Comparison of ENCODE assay signal across 35 cellular contexts in the genomic region with DNA sequence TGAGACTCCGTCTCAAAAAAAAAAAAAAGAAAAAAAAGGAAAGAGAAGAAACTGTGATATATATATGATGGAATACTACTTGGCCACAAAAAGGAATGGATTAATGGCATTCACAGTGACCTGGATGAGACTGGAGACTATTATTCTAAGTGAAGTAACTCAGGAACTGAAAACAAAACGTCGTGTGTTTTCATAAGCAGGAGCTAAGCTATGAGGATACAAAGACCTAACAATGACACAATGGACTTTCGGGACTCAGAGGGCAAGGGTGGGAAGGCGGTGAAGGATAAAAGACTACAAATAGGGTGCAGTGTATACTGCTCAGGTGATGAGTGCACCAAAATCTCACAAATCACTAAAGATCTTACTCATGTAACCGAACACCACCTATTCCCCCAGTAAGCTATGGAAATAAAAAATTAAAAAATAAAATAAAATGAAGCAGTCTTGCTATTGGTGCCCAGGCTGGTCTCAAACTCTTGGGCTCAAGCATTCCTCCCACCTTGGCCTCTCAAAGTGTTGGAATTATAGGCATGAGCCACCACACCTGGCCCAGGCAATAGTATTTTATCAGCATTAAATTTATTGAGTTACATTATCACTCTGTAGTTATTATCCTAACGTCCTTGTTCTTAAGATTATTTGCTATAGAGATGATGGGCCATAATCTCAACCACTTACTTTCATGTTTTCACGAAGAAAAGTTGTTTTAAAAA.
"Had no signal": no experiment of that assay in that cellular context is flagged by ENCODE, and none has a peak within 500 bp of the region (broad histone marks: within the 10 kb centered on the region; RNA-seq: fewer than 3 reads in every experiment).

No MANE protein-coding gene starts in this region.

- H3K36me3 ChIP-seq: Peyer's patch had no signal

- DNase-seq: activated B cell treated with CpG ODN at 0.5 μM for 24 hours; activated CD4-positive, alpha-beta memory T cell treated with anti-CD3 and anti-CD28 coated beads, Interleukin-2, amount 10 ng/mL, durations not matched to agents 7 days and 5 days; activated CD4-positive, alpha-beta T cell treated with anti-CD3 and anti-CD28 coated beads for 4 hours; activated CD4-positive, alpha-beta T cell treated with anti-CD3 and anti-CD28 coated beads, Interleukin-2, amount 50 U/mL, for 1 hour; activated CD4-positive, CD25-positive, alpha-beta regulatory T cell treated with anti-CD3 and anti-CD28 coated beads, Interleukin-2, amount 50 U/mL, for 72 hours; activated CD8-positive, alpha-beta memory T cell treated with anti-CD3 and anti-CD28 coated beads for 24 hours; activated CD8-positive, alpha-beta memory T cell treated with anti-CD3 and anti-CD28 coated beads, Interleukin-2, amount 10 ng/mL, durations not matched to agents 7 days and 5 days; activated CD8-positive, alpha-beta memory T cell treated with anti-CD3 and anti-CD28 coated beads, Interleukin-2, amount 50 U/mL, for 48 hours; activated effector memory CD4-positive, alpha-beta T cell treated with Interleukin-2 at 50 U/mL for 16 hours; activated naive CD4-positive, alpha-beta T cell treated with anti-CD3 and anti-CD28 coated beads, Interleukin-2, amount 10 ng/mL, durations not matched to agents 7 days and 5 days; activated naive CD8-positive, alpha-beta T cell treated with anti-CD3 and anti-CD28 coated beads, Interleukin-2, amount 50 U/mL, for 24 hours; activated T-cell treated with anti-CD3 and anti-CD28 coated beads, Interleukin-2, amount 50 U/mL, for 48 hours; anterior cingulate cortex; Karpas-422; KBM-7; NCI-H1105 treated with DMSO at 0.1 percent for 48 hours; NCI-H1436; NCI-H1694; NCI-H1930; NCI-H2081 treated with DMSO at 0.1 percent for 48 hours; NCI-H226; NCI-H446 treated with DMSO at 0.1 percent for 48 hours; NCI-H524; NCI-H69; PC-3; Peyer's patch; RPMI8226; SIG-M5; SW 1271; T-helper 1 cell; T-helper 2 cell; T-helper 9 cell had no signal

- H3K4me3 Mint-ChIP-seq: activated B cell treated with CpG ODN at 0.5 μM for 24 hours; activated CD4-positive, alpha-beta memory T cell treated with anti-CD3 and anti-CD28 coated beads, Interleukin-2, amount 10 ng/mL, durations not matched to agents 7 days and 5 days; activated CD8-positive, alpha-beta memory T cell treated with anti-CD3 and anti-CD28 coated beads, Interleukin-2, amount 10 ng/mL, durations not matched to agents 7 days and 5 days; activated naive CD4-positive, alpha-beta T cell treated with anti-CD3 and anti-CD28 coated beads, Interleukin-2, amount 10 ng/mL, durations not matched to agents 7 days and 5 days; activated naive CD8-positive, alpha-beta T cell; activated naive CD8-positive, alpha-beta T cell treated with anti-CD3 and anti-CD28 coated beads, Interleukin-2, amount 50 U/mL, for 24 hours; brain had no signal

- ATAC-seq: activated CD8-positive, alpha-beta memory T cell treated with anti-CD3 and anti-CD28 coated beads, Interleukin-2, amount 10 ng/mL, durations not matched to agents 7 days and 5 days; activated naive CD8-positive, alpha-beta T cell treated with anti-CD3 and anti-CD28 coated beads, Interleukin-2, amount 50 U/mL, for 24 hours; PC-3 had no signal

- H3K27ac ChIP-seq: Peyer's patch, VCaP had no signal

- H3K9me3 ChIP-seq: Peyer's patch had no signal

- H3K27me3 Mint-ChIP-seq: activated B cell treated with CpG ODN at 0.5 μM for 24 hours; activated naive CD8-positive, alpha-beta T cell treated with anti-CD3 and anti-CD28 coated beads, Interleukin-2, amount 50 U/mL, for 24 hours had no signal

- H3K4me1 Mint-ChIP-seq: activated CD4-positive, alpha-beta memory T cell treated with anti-CD3 and anti-CD28 coated beads, Interleukin-2, amount 10 ng/mL, durations not matched to agents 7 days and 5 days; activated CD8-positive, alpha-beta memory T cell treated with anti-CD3 and anti-CD28 coated beads, Interleukin-2, amount 10 ng/mL, durations not matched to agents 7 days and 5 days; activated naive CD4-positive, alpha-beta T cell treated with anti-CD3 and anti-CD28 coated beads, Interleukin-2, amount 10 ng/mL, durations not matched to agents 7 days and 5 days; activated naive CD8-positive, alpha-beta T cell treated with anti-CD3 and anti-CD28 coated beads, Interleukin-2, amount 50 U/mL, for 24 hours; brain had no signal

- H3K4me1 ChIP-seq: Peyer's patch had no signal

- H3K27ac Mint-ChIP-seq: activated B cell treated with CpG ODN at 0.5 μM for 24 hours; activated CD4-positive, alpha-beta memory T cell treated with anti-CD3 and anti-CD28 coated beads, Interleukin-2, amount 10 ng/mL, durations not matched to agents 7 days and 5 days; activated CD8-positive, alpha-beta memory T cell treated with anti-CD3 and anti-CD28 coated beads, Interleukin-2, amount 10 ng/mL, durations not matched to agents 7 days and 5 days; activated naive CD4-positive, alpha-beta T cell treated with anti-CD3 and anti-CD28 coated beads, Interleukin-2, amount 10 ng/mL, durations not matched to agents 7 days and 5 days; activated naive CD8-positive, alpha-beta T cell; activated naive CD8-positive, alpha-beta T cell treated with anti-CD3 and anti-CD28 coated beads, Interleukin-2, amount 50 U/mL, for 24 hours; brain had no signal

- H3K36me3 Mint-ChIP-seq: activated CD8-positive, alpha-beta memory T cell treated with anti-CD3 and anti-CD28 coated beads, Interleukin-2, amount 10 ng/mL, durations not matched to agents 7 days and 5 days; brain had no signal

- H3K27me3 ChIP-seq: Peyer's patch had no signal

- H3K4me3 ChIP-seq: Peyer's patch had no signal
